In the genomic region with DNA sequence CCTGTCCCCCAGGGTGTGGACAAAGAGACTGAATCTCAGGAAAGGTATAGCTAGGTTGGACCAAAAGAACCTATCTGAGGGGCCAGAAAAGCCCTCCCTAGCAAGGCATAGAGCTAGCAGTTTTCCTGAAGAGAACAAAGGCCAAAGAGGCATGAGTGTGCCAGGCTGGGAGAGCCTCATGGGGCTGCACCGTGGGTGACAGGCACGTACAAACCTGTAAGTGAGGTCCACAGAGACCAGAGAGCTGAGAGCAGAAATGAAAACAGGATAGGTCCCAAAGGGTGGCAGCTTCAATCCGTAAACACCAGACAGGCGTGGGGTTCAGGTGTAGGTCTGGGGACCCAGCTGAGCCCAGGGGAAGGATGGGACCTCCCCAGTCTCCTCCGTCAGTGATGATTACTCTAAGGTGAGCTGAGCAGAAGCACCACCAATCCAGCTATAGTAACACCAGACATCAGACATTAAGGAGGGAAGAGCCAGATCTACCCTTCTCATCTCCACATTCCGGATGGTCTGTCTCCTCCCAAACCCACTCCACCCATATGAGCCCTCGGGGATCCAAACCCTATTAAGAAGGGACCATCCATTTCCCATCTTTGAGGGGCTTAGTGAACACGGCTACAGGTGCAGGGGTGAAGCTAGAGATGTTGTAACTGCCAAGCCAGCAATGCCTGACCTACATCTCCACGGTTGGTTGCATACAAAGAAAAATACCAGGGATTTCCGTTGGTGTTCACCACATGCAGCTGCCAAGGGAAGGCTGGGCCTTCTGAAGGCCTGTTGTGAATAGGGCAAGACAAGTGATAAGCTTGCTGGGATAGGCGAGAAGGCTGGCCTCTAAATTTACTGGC, we compare ENCODE assay signal across 9 cellular contexts. TPM values are rescaled to one million over a fixed set of nuclear protein-coding genes. Genes with fewer than 3 reads are reported as not detected.
DNase-seq lines count a peak whose midpoint lies in the region; TF ChIP-seq lines count a peak whose summit lies in the region.
"Had no signal": no experiment of that assay in that cellular context is flagged by ENCODE, and none has a peak within 500 bp of the region (broad histone marks: within the 10 kb centered on the region; RNA-seq: fewer than 3 reads in every experiment).

No MANE protein-coding gene starts in this region.

- H3K4me2 ChIP-seq in Karpas-422 (ENCODE audit: low read depth, low read length, poor library complexity, severe bottlenecking) = peak overlapping the region; percentile 82
- H3K4me2 ChIP-seq in neural progenitor cell = no peak overlapping the region

- peak; percentile 28 for DNase-seq in activated CD4-positive, alpha-beta T cell treated with anti-CD3 and anti-CD28 coated beads, Interleukin-2, amount 10 ng/mL, durations not matched to agents 7 days and 5 days
- no peak for DNase-seq in activated CD4-positive, alpha-beta T cell treated with anti-CD3 and anti-CD28 coated beads, Interleukin-2, amount 50 U/mL, for 4 hours
- peak; percentile 77 for DNase-seq in Karpas-422
- peak; percentile 38 for DNase-seq in central memory CD4-positive, alpha-beta T cell
- no peak for DNase-seq in neural progenitor cell (ENCODE audit: low spot score)
- DNase-seq in HuH-7.5 (ENCODE audit: low spot score) = no peak
- DNase-seq in medulla oblongata (ENCODE audit: extremely low spot score) = no peak
- DNase-seq: NCI-H446 treated with DMSO at 0.1 percent for 48 hours had no signal

- peak overlapping the region; percentile 84 for H3K27ac Mint-ChIP-seq in activated CD4-positive, alpha-beta T cell treated with anti-CD3 and anti-CD28 coated beads, Interleukin-2, amount 10 ng/mL, durations not matched to agents 7 days and 5 days
- H3K27ac Mint-ChIP-seq in stimulated activated naive CD8-positive, alpha-beta T cell treated with anti-CD3 and anti-CD28 coated beads, Interleukin-15, Interleukin-2, amounts not matched to agents 100 ng/mL and 50 ng/mL, for 24 hours = peak overlapping the region; percentile 78
- no peak overlapping the region for H3K27ac Mint-ChIP-seq in neural progenitor cell

- no peaks in the 10 kb centered on the region for H3K9me3 ChIP-seq in Karpas-422 (ENCODE audit: low read length)
- H3K9me3 ChIP-seq in neural progenitor cell (ENCODE audit: low read depth) = no peaks in the 10 kb centered on the region

- H2AFZ ChIP-seq in Karpas-422 (ENCODE audit: low read length) (no peak overlapping the region; the same call in 1 of the 2 replicates), neural progenitor cell (replicated peaks) (no peak overlapping the region)

- H4K20me1 ChIP-seq in Karpas-422 (ENCODE audit: insufficient read depth, low read depth, low read length) (no peaks in the 10 kb centered on the region), neural progenitor cell (ENCODE audit: low read depth) (peaks cover 6% of the 10 kb centered on the region)

- peaks cover 47% of the 10 kb centered on the region for H3K4me1 ChIP-seq in Karpas-422 (ENCODE audit: low read length)
- peaks cover 15% of the 10 kb centered on the region for H3K4me1 ChIP-seq in neural progenitor cell

- H3K4me3 ChIP-seq in Karpas-422 (ENCODE audit: low read length) (peak overlapping the region; percentile 49), neural progenitor cell (no peak overlapping the region)

- peak overlapping the region; percentile 50 for H3K9ac ChIP-seq in Karpas-422 (ENCODE audit: low read length)
- no peak overlapping the region for H3K9ac ChIP-seq in neural progenitor cell

- H3K79me2 ChIP-seq in Karpas-422 (ENCODE audit: low read length) = peaks cover 60% of the 10 kb centered on the region
- H3K79me2 ChIP-seq in neural progenitor cell (ENCODE audit: low read depth) = peaks cover 38% of the 10 kb centered on the region

- peaks cover 84% of the 10 kb centered on the region for H3K4me1 Mint-ChIP-seq in activated CD4-positive, alpha-beta T cell treated with anti-CD3 and anti-CD28 coated beads, Interleukin-2, amount 10 ng/mL, durations not matched to agents 7 days and 5 days
- H3K4me1 Mint-ChIP-seq in stimulated activated naive CD8-positive, alpha-beta T cell treated with anti-CD3 and anti-CD28 coated beads, Interleukin-15, Interleukin-2, amounts not matched to agents 100 ng/mL and 50 ng/mL, for 24 hours (ENCODE audit: low read depth) = peaks cover 96% of the 10 kb centered on the region
- H3K4me1 Mint-ChIP-seq in neural progenitor cell = peaks cover 14% of the 10 kb centered on the region

- H3K27me3 ChIP-seq in Karpas-422 (ENCODE audit: low read length) (no peaks in the 10 kb centered on the region), neural progenitor cell (no peaks in the 10 kb centered on the region)

- H3K4me3 Mint-ChIP-seq in activated CD4-positive, alpha-beta T cell treated with anti-CD3 and anti-CD28 coated beads, Interleukin-2, amount 10 ng/mL, durations not matched to agents 7 days and 5 days = no peak overlapping the region
- H3K4me3 Mint-ChIP-seq in stimulated activated naive CD8-positive, alpha-beta T cell treated with anti-CD3 and anti-CD28 coated beads, Interleukin-15, Interleukin-2, amounts not matched to agents 100 ng/mL and 50 ng/mL, for 24 hours = peak overlapping the region; percentile 47
- H3K4me3 Mint-ChIP-seq in neural progenitor cell = no peak overlapping the region

- peaks cover 69% of the 10 kb centered on the region for H3K36me3 Mint-ChIP-seq in activated CD4-positive, alpha-beta T cell treated with anti-CD3 and anti-CD28 coated beads, Interleukin-2, amount 10 ng/mL, durations not matched to agents 7 days and 5 days (ENCODE audit: low read depth)
- peaks cover 91% of the 10 kb centered on the region for H3K36me3 Mint-ChIP-seq in stimulated activated naive CD8-positive, alpha-beta T cell treated with anti-CD3 and anti-CD28 coated beads, Interleukin-15, Interleukin-2, amounts not matched to agents 100 ng/mL and 50 ng/mL, for 24 hours (ENCODE audit: low read depth)
- H3K36me3 Mint-ChIP-seq in neural progenitor cell = peaks cover 22% of the 10 kb centered on the region

- H3K36me3 ChIP-seq in Karpas-422 (ENCODE audit: insufficient read depth, low read length) = no peaks in the 10 kb centered on the region; the same call in 1 of the 2 replicates
- H3K36me3 ChIP-seq in neural progenitor cell = no peaks in the 10 kb centered on the region

- CTCF ChIA-PET in activated CD4-positive, alpha-beta T cell treated with anti-CD3 and anti-CD28 coated beads, Interleukin-2, amount 10 ng/mL, durations not matched to agents 7 days and 5 days (lab: Charles Lee) = interaction anchor here (0.7 to 2.4 kb wide), 14 partner anchors 8 to 50 kb away, joined by 3 to 13 read pairs (median 6); no protein-coding TSS in a partner anchor

- no peak for TF ChIP-seq CTCF in neural progenitor cell (IDR thresholded peaks at IDR 0.05)

- H3K9me3 Mint-ChIP-seq in activated CD4-positive, alpha-beta T cell treated with anti-CD3 and anti-CD28 coated beads, Interleukin-2, amount 10 ng/mL, durations not matched to agents 7 days and 5 days = no peaks in the 10 kb centered on the region
- H3K9me3 Mint-ChIP-seq in stimulated activated naive CD8-positive, alpha-beta T cell treated with anti-CD3 and anti-CD28 coated beads, Interleukin-15, Interleukin-2, amounts not matched to agents 100 ng/mL and 50 ng/mL, for 24 hours = no peaks in the 10 kb centered on the region
- H3K9me3 Mint-ChIP-seq in neural progenitor cell = no peaks in the 10 kb centered on the region

- no peaks in the 10 kb centered on the region for H3K9me2 ChIP-seq in Karpas-422 (replicated peaks; ENCODE audit: insufficient read depth, low read length)

- H3K27ac ChIP-seq in Karpas-422 (ENCODE audit: low read length) (peak overlapping the region; percentile 99), neural progenitor cell (no peak overlapping the region)

- peaks cover 22% of the 10 kb centered on the region for H3F3A ChIP-seq in neural progenitor cell (ENCODE audit: low read depth)

- no peaks in the 10 kb centered on the region for H3K27me3 Mint-ChIP-seq in activated CD4-positive, alpha-beta T cell treated with anti-CD3 and anti-CD28 coated beads, Interleukin-2, amount 10 ng/mL, durations not matched to agents 7 days and 5 days
- no peaks in the 10 kb centered on the region for H3K27me3 Mint-ChIP-seq in stimulated activated naive CD8-positive, alpha-beta T cell treated with anti-CD3 and anti-CD28 coated beads, Interleukin-15, Interleukin-2, amounts not matched to agents 100 ng/mL and 50 ng/mL, for 24 hours
- no peaks in the 10 kb centered on the region for H3K27me3 Mint-ChIP-seq in neural progenitor cell (ENCODE audit: insufficient read depth, low read depth)

- POLR2A ChIA-PET in activated CD4-positive, alpha-beta T cell treated with anti-CD3 and anti-CD28 coated beads, Interleukin-2, amount 10 ng/mL, durations not matched to agents 7 days and 5 days (lab: Charles Lee) = interaction anchor here (1.0 kb wide), 2 partner anchors 8 to 21 kb away, joined by 3 read pairs; no protein-coding TSS in a partner anchor

RNA-seq across cellular contexts. Expression of gene BCL2L1, which starts 38.3 kb away (rescaled TPM):
- total RNA-seq in activated CD4-positive, alpha-beta T cell treated with anti-CD3 and anti-CD28 coated beads, Interleukin-2, amount 10 ng/mL, durations not matched to agents 7 days and 5 days = 10 to 100 TPM; 57.1 to 58.8 TPM
- 41.0 and 56.1 TPM in 2 replicates for total RNA-seq in Karpas-422 (2014; rRNA removed; shearing (Covaris generic); ENCODE audit: low replicate concordance)
- total RNA-seq in neural progenitor cell (ENCODE audit: low replicate concordance) = 60.0 and 74.6 TPM in 2 replicates

RNA-seq across cellular contexts. Expression of gene COX4I2, which starts 46.7 kb away (rescaled TPM):
- not detected for total RNA-seq in activated CD4-positive, alpha-beta T cell treated with anti-CD3 and anti-CD28 coated beads, Interleukin-2, amount 10 ng/mL, durations not matched to agents 7 days and 5 days
- total RNA-seq in Karpas-422 (2014; rRNA removed; shearing (Covaris generic); ENCODE audit: low replicate concordance) = not detected in 2 replicates
- total RNA-seq in neural progenitor cell (ENCODE audit: low replicate concordance) = not detected in 2 replicates

RNA-seq across cellular contexts. Expression of gene TPX2, which starts 54.7 kb away (rescaled TPM):
- 100 to 1,000 TPM; 164 to 193 TPM for total RNA-seq in activated CD4-positive, alpha-beta T cell treated with anti-CD3 and anti-CD28 coated beads, Interleukin-2, amount 10 ng/mL, durations not matched to agents 7 days and 5 days
- total RNA-seq in Karpas-422 (2014; rRNA removed; shearing (Covaris generic); ENCODE audit: low replicate concordance) = 54.0 and 55.5 TPM in 2 replicates
- total RNA-seq in neural progenitor cell (ENCODE audit: low replicate concordance) = 226 and 278 TPM in 2 replicates

Comparison
In these comparisons a context has a peak if more than half of its experiments do, and no peak if none do; other contexts are left out.
1. DNase-seq: peak in activated CD4-positive, alpha-beta T cell treated with anti-CD3 and anti-CD28 coated beads, Interleukin-2, amount 10 ng/mL, durations not matched to agents 7 days and 5 days (single experiment), Karpas-422 (single experiment) and central memory CD4-positive, alpha-beta T cell (single experiment); none in activated CD4-positive, alpha-beta T cell treated with anti-CD3 and anti-CD28 coated beads, Interleukin-2, amount 50 U/mL, for 4 hours (0 of 2), neural progenitor cell (single experiment), HuH-7.5 (single experiment) and medulla oblongata (single experiment).